15 cellular contexts compared by ENCODE assay signal in the genomic region with DNA sequence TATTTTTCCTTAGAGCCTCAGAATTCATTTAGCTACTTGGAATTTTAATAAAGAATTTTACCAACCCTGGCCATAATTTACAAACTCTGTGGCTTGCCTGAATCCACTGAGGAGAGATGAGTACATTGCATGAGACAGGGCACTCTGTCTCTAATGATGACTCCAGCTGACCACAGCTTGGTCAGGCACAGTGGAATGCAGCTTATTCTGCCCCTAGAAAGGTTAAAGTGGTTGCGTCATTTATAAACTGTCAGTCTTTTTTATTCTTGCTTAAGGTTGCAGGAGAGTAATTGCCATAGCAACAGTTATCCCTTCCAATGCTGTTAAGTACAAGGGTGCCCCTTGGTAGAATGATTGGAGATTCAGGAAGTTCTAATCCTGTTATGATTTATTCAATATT. TPM values are rescaled to one million over a fixed set of nuclear protein-coding genes. Genes with fewer than 3 reads are reported as not detected.
DNase-seq lines count a peak whose midpoint lies in the region; ATAC-seq and TF ChIP-seq lines count a peak whose summit lies in the region.
"Had no signal": no experiment of that assay in that cellular context is flagged by ENCODE, and none has a peak within 500 bp of the region (broad histone marks: within the 10 kb centered on the region; RNA-seq: fewer than 3 reads in every experiment).

No MANE protein-coding gene starts in this region.

- no peaks in the 10 kb centered on the region for H3K36me3 Mint-ChIP-seq in MCF 10A (ENCODE audit: insufficient read depth, unreplicated experiment)
- H3K36me3 Mint-ChIP-seq: neural progenitor cell had no signal

- TF ChIP-seq CTCF in MCF 10A (IDR thresholded peaks at IDR 0.05; ENCODE audit: unreplicated experiment) = no peak
- TF ChIP-seq CTCF in breast epithelium (IDR thresholded peaks at IDR 0.05) = no peak
- no peak for TF ChIP-seq CTCF in SK-N-SH (IDR thresholded peaks at IDR 0.05)
- no peak for TF ChIP-seq CTCF in fibroblast of pulmonary artery (IDR thresholded peaks at IDR 0.05; ENCODE audit: low read length, missing control alignments)
- no peak for TF ChIP-seq CTCF in upper lobe of right lung (IDR thresholded peaks at IDR 0.05)

- TF ChIP-seq EP300 in SK-N-SH (IDR thresholded peaks at IDR 0.05; ENCODE audit: borderline replicate concordance in 1 of 2, low read depth in 1 of 2, low read length in 1 of 2) = peak; percentile 25 to 84; a peak in 3 of 4 replicates

- H3K9me2 ChIP-seq in SK-N-SH = no peaks in the 10 kb centered on the region

- no peaks in the 10 kb centered on the region for H3K4me1 Mint-ChIP-seq in MCF 10A (ENCODE audit: insufficient read depth, unreplicated experiment)
- H3K4me1 Mint-ChIP-seq: B cell, endodermal cell had no signal

- no peak overlapping the region for H3K4me3 Mint-ChIP-seq in MCF 10A (ENCODE audit: unreplicated experiment)
- H3K4me3 Mint-ChIP-seq: B cell, endodermal cell, neural progenitor cell had no signal

- H3K27ac Mint-ChIP-seq in MCF 10A (ENCODE audit: low read depth, unreplicated experiment) = no peak overlapping the region
- H3K27ac Mint-ChIP-seq: B cell, endodermal cell, neural progenitor cell had no signal

- H3K4me1 ChIP-seq in breast epithelium = no peaks in the 10 kb centered on the region
- H3K4me1 ChIP-seq in SK-N-SH (ENCODE audit: control insufficient read depth in 1 of 2, insufficient read depth in 2 of 2, low read depth in 1 of 2, low read length in 1 of 2) = peaks cover 0 to 12% of the 10 kb centered on the region in 2 experiments; a peak in 3 of 4 replicates
- H3K4me1 ChIP-seq in upper lobe of right lung = no peaks in the 10 kb centered on the region
- H3K4me1 ChIP-seq: neural progenitor cell had no signal

- H3K9me3 Mint-ChIP-seq in MCF 10A (ENCODE audit: unreplicated experiment) = no peaks in the 10 kb centered on the region
- H3K9me3 Mint-ChIP-seq: endodermal cell, neural progenitor cell had no signal

- H2AFZ ChIP-seq in SK-N-SH (ENCODE audit: low read depth) = no peak overlapping the region
- H2AFZ ChIP-seq: neural progenitor cell had no signal

- DNase-seq in MCF 10A (ENCODE audit: unreplicated experiment) (peak; percentile 67), breast epithelium (ENCODE audit: low spot score in 2 of 2) (no peak), SK-N-SH (no peak), fibroblast of pulmonary artery (ENCODE audit: low read depth) (peak; percentile 79), upper lobe of right lung (no peak)
- no peak for DNase-seq in activated naive CD4-positive, alpha-beta T cell (lab: John Stamatoyannopoulos, UW)
- DNase-seq: activated naive CD4-positive, alpha-beta T cell treated with Interleukin-2 at 50 U/mL for 16 hours; endodermal cell; NCI-H1930; stimulated activated CD4-positive, alpha-beta T cell treated with anti-CD3 and anti-CD28 coated beads, Interleukin-2, amount 100 ng/mL, for 48 hours had no signal

- H3K36me3 ChIP-seq in breast epithelium = no peaks in the 10 kb centered on the region
- no peaks in the 10 kb centered on the region for H3K36me3 ChIP-seq in SK-N-SH (replicated peaks in 1 of 2; ENCODE audit: control insufficient read depth in 1 of 2, insufficient read depth in 2 of 2, low read length in 1 of 2)
- no peaks in the 10 kb centered on the region for H3K36me3 ChIP-seq in upper lobe of right lung
- H3K36me3 ChIP-seq: neural progenitor cell, thoracic aorta had no signal

- no peak for TF ChIP-seq RAD21 in SK-N-SH (IDR thresholded peaks at IDR 0.05; ENCODE audit: low read length)

- H3K9me3 ChIP-seq in breast epithelium = no peaks in the 10 kb centered on the region
- H3K9me3 ChIP-seq in SK-N-SH = no peaks in the 10 kb centered on the region
- H3K9me3 ChIP-seq in upper lobe of right lung = no peaks in the 10 kb centered on the region
- H3K9me3 ChIP-seq: thoracic aorta had no signal

- no peak for TF ChIP-seq POLR2A in breast epithelium (IDR thresholded peaks at IDR 0.05)

- ATAC-seq in upper lobe of right lung = peak; percentile 78
- no peak for ATAC-seq in GM19467 (IDR thresholded peaks at IDR 0.05; ENCODE audit: unreplicated experiment)
- no peak for ATAC-seq in HG03439 (IDR thresholded peaks at IDR 0.05; ENCODE audit: unreplicated experiment)

- peaks cover 11% of the 10 kb centered on the region for H3K27me3 Mint-ChIP-seq in MCF 10A (ENCODE audit: insufficient read depth, unreplicated experiment)

- BruUV-seq in MCF 10A (replicated peaks; lab: Mats Ljungman, UMichigan) = no TSS peak

- H3K79me2 ChIP-seq in SK-N-SH (ENCODE audit: insufficient read depth) = no peaks in the 10 kb centered on the region

- peak overlapping the region; percentile 9; the same call in 1 of the 2 replicates for H3K4me2 ChIP-seq in SK-N-SH
- H3K4me2 ChIP-seq: neural progenitor cell had no signal

- WGBS in SK-N-SH (ENCODE audit: low lambda C conversion rate) = 58% methylated on average over 1 of the region's 1 CpG

- H3K27ac ChIP-seq in breast epithelium = no peak overlapping the region
- H3K27ac ChIP-seq in SK-N-SH (ENCODE audit: low read depth in 2 of 2, low read length in 1 of 2) = peak overlapping the region in 1 of 2 experiments; percentile 71; a peak in 2 of 4 replicates
- no peak overlapping the region for H3K27ac ChIP-seq in upper lobe of right lung
- H3K27ac ChIP-seq: neural progenitor cell, thoracic aorta had no signal

- CTCF ChIA-PET in MCF 10A (lab: Yijun Ruan, JAX) (interaction anchor here (0.6 to 1.7 kb wide), 2 partner anchors 25 to 333 kb away, joined by 3 read pairs; no protein-coding TSS in a partner anchor), SK-N-SH (lab: Yijun Ruan, JAX) (no interaction called here)

- no peak overlapping the region; the same call in 1 of the 2 replicates for H3K9ac ChIP-seq in SK-N-SH
- H3K9ac ChIP-seq: neural progenitor cell had no signal

- H3F3A ChIP-seq in SK-N-SH (replicated peaks; ENCODE audit: insufficient read depth) = peaks cover 10% of the 10 kb centered on the region

- H3K4me3 ChIP-seq in breast epithelium (no peak overlapping the region), SK-N-SH (ENCODE audit: low read depth in 2 of 2, low read length in 1 of 2) (no peak overlapping the region), fibroblast of pulmonary artery (replicated peaks; ENCODE audit: low read depth, low read length) (no peak overlapping the region), upper lobe of right lung (no peak overlapping the region)
- H3K4me3 ChIP-seq: neural progenitor cell, thoracic aorta had no signal

- no peaks in the 10 kb centered on the region for H3K27me3 ChIP-seq in breast epithelium
- no peaks in the 10 kb centered on the region for H3K27me3 ChIP-seq in SK-N-SH (ENCODE audit: insufficient read depth)
- H3K27me3 ChIP-seq in upper lobe of right lung = no peaks in the 10 kb centered on the region
- H3K27me3 ChIP-seq: neural progenitor cell had no signal

- intact Hi-C loops in MCF 10A (cut with micrococcal nuclease) = no loop called here
- intact Hi-C loops in breast epithelium (cut with DNase I; ENCODE audit: low total_unique reads) = no loop called here
- intact Hi-C loops in upper lobe of right lung (cut with DNase I) = no loop called here

- POLR2A ChIA-PET in MCF 10A (lab: Yijun Ruan, JAX) (interaction anchor here (0.6 kb wide), 1 partner anchor 264 kb away, joined by 3 read pairs; no protein-coding TSS in a partner anchor), SK-N-SH (lab: Yijun Ruan, JAX) (no interaction called here)

- no peaks in the 10 kb centered on the region for H4K20me1 ChIP-seq in SK-N-SH (ENCODE audit: insufficient read depth)

TF ChIP-seq in SK-N-SH, 30 proteins besides CTCF, POLR2A, EP300 and RAD21 (continues in another document):
- TF ChIP-seq, protein P1, sequence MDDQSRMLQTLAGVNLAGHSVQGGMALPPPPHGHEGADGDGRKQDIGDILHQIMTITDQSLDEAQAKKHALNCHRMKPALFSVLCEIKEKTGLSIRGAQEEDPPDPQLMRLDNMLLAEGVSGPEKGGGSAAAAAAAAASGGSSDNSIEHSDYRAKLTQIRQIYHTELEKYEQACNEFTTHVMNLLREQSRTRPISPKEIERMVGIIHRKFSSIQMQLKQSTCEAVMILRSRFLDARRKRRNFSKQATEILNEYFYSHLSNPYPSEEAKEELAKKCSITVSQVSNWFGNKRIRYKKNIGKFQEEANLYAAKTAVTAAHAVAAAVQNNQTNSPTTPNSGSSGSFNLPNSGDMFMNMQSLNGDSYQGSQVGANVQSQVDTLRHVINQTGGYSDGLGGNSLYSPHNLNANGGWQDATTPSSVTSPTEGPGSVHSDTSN (IDR thresholded peaks at IDR 0.05) = peak; percentile 93
- TF ChIP-seq ELF1 (IDR thresholded peaks at IDR 0.05) (peak; percentile 21; the same call in 1 of the 2 replicates), NRF1 (IDR thresholded peaks at IDR 0.05; ENCODE audit: low read depth, low read length) (no peak), FOSL2 (IDR thresholded peaks at IDR 0.05; ENCODE audit: borderline replicate concordance, low read depth) (peak; percentile 60; the same call in 1 of the 2 replicates), JUND (IDR thresholded peaks at IDR 0.05) (peak; percentile 74), TCF12 (IDR thresholded peaks at IDR 0.05) (peak; percentile 76), RCOR1 (IDR thresholded peaks at IDR 0.05; ENCODE audit: low read length) (no peak), SMC3 (IDR thresholded peaks at IDR 0.05; ENCODE audit: low read depth, low read length) (no peak), SIN3A (IDR thresholded peaks at IDR 0.05; ENCODE audit: borderline replicate concordance, low read depth, low read length) (0 out of 2 replicates have a peak, but pooled peaks have one; percentile 26)
- TF ChIP-seq, protein P2, sequence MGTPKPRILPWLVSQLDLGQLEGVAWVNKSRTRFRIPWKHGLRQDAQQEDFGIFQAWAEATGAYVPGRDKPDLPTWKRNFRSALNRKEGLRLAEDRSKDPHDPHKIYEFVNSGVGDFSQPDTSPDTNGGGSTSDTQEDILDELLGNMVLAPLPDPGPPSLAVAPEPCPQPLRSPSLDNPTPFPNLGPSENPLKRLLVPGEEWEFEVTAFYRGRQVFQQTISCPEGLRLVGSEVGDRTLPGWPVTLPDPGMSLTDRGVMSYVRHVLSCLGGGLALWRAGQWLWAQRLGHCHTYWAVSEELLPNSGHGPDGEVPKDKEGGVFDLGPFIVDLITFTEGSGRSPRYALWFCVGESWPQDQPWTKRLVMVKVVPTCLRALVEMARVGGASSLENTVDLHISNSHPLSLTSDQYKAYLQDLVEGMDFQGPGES (IDR thresholded peaks at IDR 0.05; ENCODE audit: low read depth, low read length) = no peak
- TF ChIP-seq, protein P3, sequence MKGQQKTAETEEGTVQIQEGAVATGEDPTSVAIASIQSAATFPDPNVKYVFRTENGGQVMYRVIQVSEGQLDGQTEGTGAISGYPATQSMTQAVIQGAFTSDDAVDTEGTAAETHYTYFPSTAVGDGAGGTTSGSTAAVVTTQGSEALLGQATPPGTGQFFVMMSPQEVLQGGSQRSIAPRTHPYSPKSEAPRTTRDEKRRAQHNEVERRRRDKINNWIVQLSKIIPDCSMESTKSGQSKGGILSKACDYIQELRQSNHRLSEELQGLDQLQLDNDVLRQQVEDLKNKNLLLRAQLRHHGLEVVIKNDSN (IDR thresholded peaks at IDR 0.05; ENCODE audit: borderline replicate concordance, low read depth) = no peak

RNA-seq across cellular contexts. Expression of a gene that starts 28.3 kb away (rescaled TPM):
- total RNA-seq in MCF 10A (2022) (2.8 and 3.3 TPM in 2 replicates), breast epithelium (100 to 1,000 TPM in 1 of 3 donors, 10 to 100 TPM in 1, 1 to 10 TPM in 1; 8.0 to 207 (median 54.4) TPM), upper lobe of right lung (14.3 TPM)
- 1.9 and 3.0 TPM in 2 replicates for polyA plus RNA-seq in SK-N-SH (2012; rRNA removed)
- polyA plus RNA-seq in SK-N-SH (2012; cell fraction: cytosol; rRNA removed) = 2.2 and 2.3 TPM in 2 replicates
- polyA plus RNA-seq in SK-N-SH (2012; cell fraction: nucleus; rRNA removed) = 3.6 and 5.3 TPM in 2 replicates

Comparison
In these comparisons a context has a peak if more than half of its experiments do, and no peak if none do; other contexts are left out.
1. DNase-seq: peak in MCF 10A (single experiment) and fibroblast of pulmonary artery (single experiment); none in breast epithelium (0 of 2), SK-N-SH (single experiment), upper lobe of right lung (single experiment) and activated naive CD4-positive, alpha-beta T cell (0 of 4).